13 cellular contexts compared by ENCODE assay signal in the genomic region with DNA sequence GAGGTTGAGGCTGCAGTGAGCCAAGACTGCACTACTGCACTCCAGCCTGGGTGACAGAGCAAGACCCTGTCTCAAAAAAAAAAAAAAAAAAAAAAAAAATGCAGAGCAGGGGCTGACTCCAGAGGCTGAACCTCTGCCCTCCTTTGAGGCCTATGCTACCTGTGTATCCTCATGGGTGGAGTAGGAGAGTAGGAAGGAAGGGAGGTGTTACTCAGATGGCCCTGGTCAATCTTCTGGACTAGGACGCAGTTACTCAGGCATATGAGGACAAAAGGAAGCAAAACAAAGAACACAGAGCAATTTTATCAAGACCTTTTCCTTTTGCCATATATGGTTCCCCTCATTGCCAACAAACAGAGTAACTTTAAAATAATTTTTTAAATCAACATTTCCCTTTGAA. TPM values are rescaled to one million over a fixed set of nuclear protein-coding genes. Genes with fewer than 3 reads are reported as not detected.
A peak's percentile ranks its signal among the peaks of the same experiment; 100 is the strongest.
DNase-seq lines count a peak whose midpoint lies in the region; ATAC-seq and TF ChIP-seq lines count a peak whose summit lies in the region.
"Had no signal": no experiment of that assay in that cellular context is flagged by ENCODE, and none has a peak within 500 bp of the region (broad histone marks: within the 10 kb centered on the region; RNA-seq: fewer than 3 reads in every experiment).

No MANE protein-coding gene starts in this region.

- H2BK12ac ChIP-seq in trophoblast cell (ENCODE audit: low read length) = no peak overlapping the region

- H2BK15ac ChIP-seq in IMR-90 (ENCODE audit: low read depth, low read length) = peak overlapping the region; percentile 43; the same call in 1 of the 3 replicates

- TF ChIP-seq RAD21 in IMR-90 (IDR thresholded peaks at IDR 0.05; ENCODE audit: low read length) = no peak

- peak overlapping the region in 1 of 2 donors; percentile 23 for H3K4me3 Mint-ChIP-seq in effector memory CD8-positive, alpha-beta T cell
- no peak overlapping the region for H3K4me3 Mint-ChIP-seq in stimulated activated effector memory CD8-positive, alpha-beta T cell treated with anti-CD3 and anti-CD28 coated beads, Interleukin-12 subunit alpha, Interleukin-12 subunit beta, amount 100 ng/mL, for 72 hours
- H3K4me3 Mint-ChIP-seq: activated B cell treated with CpG ODN at 0.5 μM for 24 hours, B cell had no signal

- H3K27ac Mint-ChIP-seq in effector memory CD8-positive, alpha-beta T cell = peak overlapping the region; percentile 51 to 82
- peak overlapping the region; percentile 77 for H3K27ac Mint-ChIP-seq in stimulated activated effector memory CD8-positive, alpha-beta T cell treated with anti-CD3 and anti-CD28 coated beads, Interleukin-12 subunit alpha, Interleukin-12 subunit beta, amount 100 ng/mL, for 72 hours
- H3K27ac Mint-ChIP-seq: activated B cell treated with CpG ODN at 0.5 μM for 24 hours, B cell, naive B cell had no signal

- H3K27me3 ChIP-seq in IMR-90 (ENCODE audit: control insufficient read depth, insufficient read depth, low read length) = no peaks in the 10 kb centered on the region
- no peaks in the 10 kb centered on the region for H3K27me3 ChIP-seq in lower lobe of right lung (ENCODE audit: low read depth)
- H3K27me3 ChIP-seq in trophoblast cell (ENCODE audit: insufficient read depth, low read length) = no peaks in the 10 kb centered on the region

- CTCF ChIA-PET in IMR-90 (lab: Yijun Ruan, JAX) = interaction anchor here (1.1 to 1.3 kb wide), 2 partner anchors 20 to 23 kb away, joined by 3 to 4 read pairs; no protein-coding TSS in a partner anchor

- intact Hi-C loops in IMR-90 (cut with micrococcal nuclease) (loop anchor here (2.0 kb wide), 1 partner anchor 32 kb away; no protein-coding TSS in a partner anchor), lower lobe of right lung (cut with DNase I) (no loop called here)

- BruUV-seq in IMR-90 (replicated peaks; lab: Mats Ljungman, UMichigan) = no TSS peak

- no peak overlapping the region for H3K56ac ChIP-seq in IMR-90 (ENCODE audit: extremely low read depth, insufficient read depth, low read length)

- H4K5ac ChIP-seq in IMR-90 (ENCODE audit: low read depth, low read length) = no peak overlapping the region; the same call in 1 of the 2 replicates

- H3K18ac ChIP-seq in IMR-90 (ENCODE audit: low read depth, low read length) = no peak overlapping the region
- no peak overlapping the region for H3K18ac ChIP-seq in trophoblast cell (ENCODE audit: low read length)

- H3K9me3 Mint-ChIP-seq in effector memory CD8-positive, alpha-beta T cell = no peaks in the 10 kb centered on the region
- H3K9me3 Mint-ChIP-seq in stimulated activated effector memory CD8-positive, alpha-beta T cell treated with anti-CD3 and anti-CD28 coated beads, Interleukin-12 subunit alpha, Interleukin-12 subunit beta, amount 100 ng/mL, for 72 hours = no peaks in the 10 kb centered on the region

- no peaks in the 10 kb centered on the region for H3K79me2 ChIP-seq in trophoblast cell (ENCODE audit: control insufficient read depth, insufficient read depth, low read length, poor library complexity)

- H3K36me3 ChIP-seq in IMR-90 (ENCODE audit: control insufficient read depth, insufficient read depth, low read length) (no peaks in the 10 kb centered on the region), lower lobe of right lung (no peaks in the 10 kb centered on the region), trophoblast cell (ENCODE audit: control insufficient read depth in 1 of 2, insufficient read depth in 2 of 2, low read length in 2 of 2) (no peaks in the 10 kb centered on the region)

- H3K79me1 ChIP-seq in IMR-90 (ENCODE audit: low read depth in 1 of 2, low read length in 2 of 2) = peaks cover 3 to 13% of the 10 kb centered on the region in 2 experiments; a peak in 2 of 4 replicates
- H3K79me1 ChIP-seq in trophoblast cell (ENCODE audit: low read length) = no peaks in the 10 kb centered on the region

- H4K8ac ChIP-seq in IMR-90 (ENCODE audit: low read depth in 2 of 2, low read length in 2 of 2) (peak overlapping the region; percentile 11 to 88; a peak in 3 of 4 replicates), trophoblast cell (ENCODE audit: low read depth, low read length) (no peak overlapping the region)

- no peak overlapping the region for H2AK9ac ChIP-seq in IMR-90 (replicated peaks; ENCODE audit: low read depth, low read length, poor library complexity)

- POLR2A ChIA-PET in IMR-90 (lab: Charles Lee; ENCODE audit: unreplicated experiment) = no interaction called here

- H3K27ac ChIP-seq in IMR-90 (ENCODE audit: insufficient read depth, low read length) = peak overlapping the region; percentile 71; the same call in 1 of the 2 replicates
- H3K27ac ChIP-seq in lower lobe of right lung = peak overlapping the region; percentile 69
- no peak overlapping the region for H3K27ac ChIP-seq in trophoblast cell (ENCODE audit: low read depth, low read length)

- H3K4me3 ChIP-seq in IMR-90 (ENCODE audit: insufficient read depth, low read depth, low read length) = no peak overlapping the region
- peak overlapping the region; percentile 26 for H3K4me3 ChIP-seq in lower lobe of right lung
- no peak overlapping the region for H3K4me3 ChIP-seq in trophoblast cell (ENCODE audit: low read depth, low read length)

- H4K20me1 ChIP-seq in IMR-90 (ENCODE audit: insufficient read depth, low read length) = no peaks in the 10 kb centered on the region

- H4K91ac ChIP-seq in IMR-90 (ENCODE audit: insufficient read depth, low read depth, low read length) = no peak overlapping the region
- H4K91ac ChIP-seq in trophoblast cell (ENCODE audit: low read depth, low read length) = no peak overlapping the region

- no peak overlapping the region; the same call in 1 of the 2 replicates for H3K4ac ChIP-seq in IMR-90 (ENCODE audit: low read depth, low read length)
- no peak overlapping the region for H3K4ac ChIP-seq in trophoblast cell (ENCODE audit: low read depth, low read length)

- H3K27me3 Mint-ChIP-seq in effector memory CD8-positive, alpha-beta T cell = no peaks in the 10 kb centered on the region
- H3K27me3 Mint-ChIP-seq: activated B cell treated with CpG ODN at 0.5 μM for 24 hours, naive B cell had no signal

- no peak for ATAC-seq in IMR-90 (ENCODE audit: low read depth)
- ATAC-seq in effector memory CD8-positive, alpha-beta T cell (replicated peaks) = no peak
- ATAC-seq in lower lobe of right lung = no peak
- ATAC-seq in stimulated activated effector memory CD8-positive, alpha-beta T cell treated with anti-CD3 and anti-CD28 coated beads, Interleukin-12 subunit alpha, Interleukin-12 subunit beta, amount 100 ng/mL, for 72 hours = no peak

- H3K4me2 ChIP-seq in IMR-90 (ENCODE audit: low read depth, low read length) (peak overlapping the region; percentile 95; the same call in 1 of the 2 replicates), trophoblast cell (ENCODE audit: low read length) (no peak overlapping the region)

- TF ChIP-seq POLR2A in IMR-90 (IDR thresholded peaks at IDR 0.05; ENCODE audit: low read depth, low read length) = no peak

- no peak overlapping the region for H3K23ac ChIP-seq in IMR-90 (ENCODE audit: low read depth, low read length)
- H3K23ac ChIP-seq in trophoblast cell (ENCODE audit: low read length) = no peak overlapping the region

- dilution Hi-C loops in IMR-90 (cut with HindIII; ENCODE audit: low sequenced_read_pairs, unreplicated experiment) = no loop called here

- peaks cover 27% of the 10 kb centered on the region for H3K36me3 Mint-ChIP-seq in effector memory CD8-positive, alpha-beta T cell (ENCODE audit: insufficient read depth)
- no peaks in the 10 kb centered on the region for H3K36me3 Mint-ChIP-seq in stimulated activated effector memory CD8-positive, alpha-beta T cell treated with anti-CD3 and anti-CD28 coated beads, Interleukin-12 subunit alpha, Interleukin-12 subunit beta, amount 100 ng/mL, for 72 hours
- H3K36me3 Mint-ChIP-seq: naive B cell had no signal

- peaks cover 7% of the 10 kb centered on the region; the same call in 1 of the 2 replicates for H3K9me1 ChIP-seq in IMR-90 (ENCODE audit: insufficient read depth, low read length)

- H3K14ac ChIP-seq in IMR-90 (replicated peaks; ENCODE audit: low read depth, low read length) (no peak overlapping the region), trophoblast cell (ENCODE audit: low read length) (no peak overlapping the region)

- in situ Hi-C loops in IMR-90 (cut with MboI; ENCODE audit: low sequenced_read_pairs) = no loop called here

- H2BK20ac ChIP-seq in IMR-90 (ENCODE audit: low read depth, low read length) = no peak overlapping the region

- H3K9ac ChIP-seq in IMR-90 (ENCODE audit: low read depth, low read length) (peak overlapping the region; percentile 57; the same call in 1 of the 2 replicates), trophoblast cell (ENCODE audit: low read length) (no peak overlapping the region)

- H3K4me1 ChIP-seq in IMR-90 (ENCODE audit: control insufficient read depth, insufficient read depth, low read length) (peaks cover 14% of the 10 kb centered on the region), lower lobe of right lung (peaks cover 42% of the 10 kb centered on the region), trophoblast cell (ENCODE audit: control insufficient read depth in 1 of 2, insufficient read depth in 2 of 2, low read length in 2 of 2) (no peaks in the 10 kb centered on the region)

- H3K4me1 Mint-ChIP-seq in effector memory CD8-positive, alpha-beta T cell (ENCODE audit: low read depth in 2 of 2) = peaks cover 23 to 57% of the 10 kb centered on the region in 2 donors
- H3K4me1 Mint-ChIP-seq in stimulated activated effector memory CD8-positive, alpha-beta T cell treated with anti-CD3 and anti-CD28 coated beads, Interleukin-12 subunit alpha, Interleukin-12 subunit beta, amount 100 ng/mL, for 72 hours = peaks cover 23% of the 10 kb centered on the region
- H3K4me1 Mint-ChIP-seq: activated B cell treated with CpG ODN at 0.5 μM for 24 hours, B cell, naive B cell had no signal

- H4K12ac ChIP-seq in trophoblast cell (ENCODE audit: low read depth, low read length) = no peak overlapping the region

- no CpG with 5 or more reads among the region's 1 CpG for WGBS in IMR-90 (ENCODE audit: extremely low coverage in 2 of 2, insufficient read length in 1 of 2), 2 experiments
- WGBS in trophoblast cell (ENCODE audit: extremely low coverage, insufficient coverage, insufficient read length) = no CpG with 5 or more reads among the region's 1 CpG

- peak overlapping the region; percentile 63; the same call in 1 of the 2 replicates for H2AK5ac ChIP-seq in IMR-90 (ENCODE audit: low read depth, low read length)
- H2AK5ac ChIP-seq in trophoblast cell (ENCODE audit: low read length) = no peak overlapping the region

- H2AFZ ChIP-seq in IMR-90 (replicated peaks; ENCODE audit: low read length, poor library complexity) = no peak overlapping the region
- no peak overlapping the region for H2AFZ ChIP-seq in trophoblast cell (ENCODE audit: insufficient read depth, low read length, poor library complexity)

- H2BK5ac ChIP-seq in IMR-90 (ENCODE audit: low read depth, low read length, poor library complexity, severe bottlenecking) = no peak overlapping the region
- no peak overlapping the region for H2BK5ac ChIP-seq in trophoblast cell (ENCODE audit: low read depth, low read length, poor library complexity)

- no peaks in the 10 kb centered on the region for H3K9me3 ChIP-seq in IMR-90 (ENCODE audit: control insufficient read depth, insufficient read depth, low read length)
- H3K9me3 ChIP-seq in lower lobe of right lung = no peaks in the 10 kb centered on the region
- no peaks in the 10 kb centered on the region for H3K9me3 ChIP-seq in trophoblast cell (ENCODE audit: insufficient read depth, low read depth, low read length)

- TF ChIP-seq CTCF in IMR-90 (conservative IDR thresholded peaks at IDR 0.05; ENCODE audit: low read depth, low read length) (no peak), lower lobe of right lung (IDR thresholded peaks at IDR 0.05) (no peak)

- DNase-seq in IMR-90 (no peak), lower lobe of right lung (no peak), T1000 (lab: John Stamatoyannopoulos, UW) (no peak), trophoblast cell (no peak), islet precursor cell (no peak), DMS53 treated with DMSO at 0.1 percent for 48 hours (lab: John Stamatoyannopoulos, UW; ENCODE audit: unreplicated experiment) (no peak)
- no peak for DNase-seq in effector memory CD8-positive, alpha-beta T cell
- DNase-seq in stimulated activated effector memory CD8-positive, alpha-beta T cell treated with anti-CD3 and anti-CD28 coated beads, Interleukin-12 subunit alpha, Interleukin-12 subunit beta, amount 100 ng/mL, for 72 hours (ENCODE audit: low spot score in 2 of 2) = no peak
- DNase-seq: activated B cell treated with CpG ODN at 0.5 μM for 24 hours; activated T-cell treated with anti-CD3 and anti-CD28 coated beads, Interleukin-2, amount 50 U/mL, for 1 hour; KBM-7; naive B cell had no signal

- H2BK120ac ChIP-seq in IMR-90 (ENCODE audit: low read depth, low read length) = no peak overlapping the region
- H2BK120ac ChIP-seq in trophoblast cell (ENCODE audit: insufficient read depth, low read length, poor library complexity) = no peak overlapping the region

RNA-seq across cellular contexts. Expression of a gene that starts 35.2 kb away (rescaled TPM):
- 8.3 and 11.3 TPM in 2 replicates for total RNA-seq in IMR-90 (2012; rRNA removed)
- 3.0 and 4.0 TPM in 2 replicates for polyA plus RNA-seq in IMR-90 (2012; rRNA removed)
- 2.6 and 2.7 TPM in 2 replicates for polyA plus RNA-seq in IMR-90 (2012; cell fraction: cytosol; rRNA removed)
- 2.5 and 8.0 TPM in 2 replicates for polyA plus RNA-seq in IMR-90 (2012; cell fraction: nucleus; rRNA removed; ENCODE audit: low replicate concordance)
- 51.7 TPM for total RNA-seq in lower lobe of right lung
- polyA plus RNA-seq in trophoblast cell (2013) = 9.6 and 9.9 TPM in 2 replicates
